10 cellular contexts compared by ENCODE assay signal in genomic region chr1:192311281-192311680, GRCh38. TPM values are rescaled to one million over a fixed set of nuclear protein-coding genes. Genes with fewer than 3 reads are reported as not detected.
DNase-seq lines count a peak whose midpoint lies in the region; ATAC-seq and TF ChIP-seq lines count a peak whose summit lies in the region.
"Had no signal": no experiment of that assay in that cellular context is flagged by ENCODE, and none has a peak within 500 bp of the region (broad histone marks: within the 10 kb centered on the region; RNA-seq: fewer than 3 reads in every experiment).

No MANE protein-coding gene starts in this region.

- DNase-seq in cardiac muscle cell (ENCODE audit: low read depth in 1 of 2, low spot score in 1 of 2) = peak; percentile 9 to 82
- DNase-seq in right cardiac atrium = no peak
- DNase-seq in NOMO-1 treated with DMSO at 0.1 percent for 48 hours (lab: John Stamatoyannopoulos, UW; ENCODE audit: unreplicated experiment) = peak; percentile 59
- DNase-seq in epithelial cell of esophagus (ENCODE audit: low read depth) = peak; percentile 60
- peak; percentile 49 for DNase-seq in superior temporal gyrus (ENCODE audit: extremely low spot score)
- no peak for DNase-seq in posterior cingulate gyrus
- no peak for DNase-seq in right atrium auricular region (ENCODE audit: low spot score)

- H3K27ac ChIP-seq in cardiac muscle cell = no peak overlapping the region
- H3K27ac ChIP-seq in right cardiac atrium (ENCODE audit: low read length) = no peak overlapping the region
- H3K27ac ChIP-seq in right atrium auricular region = no peak overlapping the region

- H3K9me3 ChIP-seq in cardiac muscle cell (ENCODE audit: low read depth) (no peaks in the 10 kb centered on the region), right cardiac atrium (ENCODE audit: control insufficient read depth, low read length) (no peaks in the 10 kb centered on the region), right atrium auricular region (peaks cover 0 to 16% of the 10 kb centered on the region in 2 donors)

- TF ChIP-seq CTCF in cardiac muscle cell (IDR thresholded peaks at IDR 0.05; ENCODE audit: low read depth, low read length) (peak; percentile 76), epithelial cell of esophagus (IDR thresholded peaks at IDR 0.05; ENCODE audit: insufficient read depth, low read depth, low read length, missing control alignments) (peak; percentile 59), right atrium auricular region (IDR thresholded peaks at IDR 0.05) (peak in 1 of 2 donors; percentile 62)

- 71% methylated on average over 1 of the region's 1 CpG for WGBS in right cardiac atrium

- H3K36me3 ChIP-seq in cardiac muscle cell = no peaks in the 10 kb centered on the region
- no peaks in the 10 kb centered on the region for H3K36me3 ChIP-seq in right atrium auricular region

- no peak overlapping the region for H3K4me3 ChIP-seq in cardiac muscle cell
- H3K4me3 ChIP-seq in right cardiac atrium (ENCODE audit: low read length) = no peak overlapping the region
- no peak overlapping the region for H3K4me3 ChIP-seq in epithelial cell of esophagus (ENCODE audit: low read length)
- H3K4me3 ChIP-seq in right atrium auricular region = no peak overlapping the region
- H3K4me3 ChIP-seq: lung had no signal

- H3K27me3 ChIP-seq in cardiac muscle cell (no peaks in the 10 kb centered on the region), right cardiac atrium (ENCODE audit: control insufficient read depth, insufficient read depth) (no peaks in the 10 kb centered on the region), right atrium auricular region (no peaks in the 10 kb centered on the region)

- ATAC-seq in right cardiac atrium = no peak
- no peak for ATAC-seq in HG03469 (IDR thresholded peaks at IDR 0.05; ENCODE audit: unreplicated experiment)

- H3K4me1 ChIP-seq in cardiac muscle cell (ENCODE audit: low read depth) = no peaks in the 10 kb centered on the region
- no peaks in the 10 kb centered on the region for H3K4me1 ChIP-seq in right cardiac atrium (ENCODE audit: control insufficient read depth, insufficient read depth, low read length)
- no peaks in the 10 kb centered on the region for H3K4me1 ChIP-seq in right atrium auricular region

- intact Hi-C loops in right cardiac atrium (cut with DNase I) (no loop called here), posterior cingulate gyrus (cut with DNase I) (no loop called here)

RNA-seq across cellular contexts. Expression of gene RGS21, which starts 5.5 kb away (rescaled TPM):
- not detected in 2 replicates for total RNA-seq in cardiac muscle cell
- not detected in 2 replicates for polyA plus RNA-seq in cardiac muscle cell
- total RNA-seq in right cardiac atrium = not detected
- not detected for polyA plus RNA-seq in right cardiac atrium
- not detected for total RNA-seq in right atrium auricular region
- total RNA-seq: lung; T-helper 2 cell treated with Interferon-gamma antibody and Interleukin-4, amounts not matched to agents 100 ng/mL and 5 ng/mL, for 36 hours had no signal
- polyA plus RNA-seq: lung had no signal

Comparison
In these comparisons a context has a peak if more than half of its experiments do, and no peak if none do; other contexts are left out.
1. DNase-seq: peak in cardiac muscle cell (2 of 2), NOMO-1 treated with DMSO at 0.1 percent for 48 hours (single experiment), epithelial cell of esophagus (single experiment) and superior temporal gyrus (single experiment); none in right cardiac atrium (0 of 3), posterior cingulate gyrus (0 of 10) and right atrium auricular region (single experiment).